17 cellular contexts compared by ENCODE assay signal in the genomic region with DNA sequence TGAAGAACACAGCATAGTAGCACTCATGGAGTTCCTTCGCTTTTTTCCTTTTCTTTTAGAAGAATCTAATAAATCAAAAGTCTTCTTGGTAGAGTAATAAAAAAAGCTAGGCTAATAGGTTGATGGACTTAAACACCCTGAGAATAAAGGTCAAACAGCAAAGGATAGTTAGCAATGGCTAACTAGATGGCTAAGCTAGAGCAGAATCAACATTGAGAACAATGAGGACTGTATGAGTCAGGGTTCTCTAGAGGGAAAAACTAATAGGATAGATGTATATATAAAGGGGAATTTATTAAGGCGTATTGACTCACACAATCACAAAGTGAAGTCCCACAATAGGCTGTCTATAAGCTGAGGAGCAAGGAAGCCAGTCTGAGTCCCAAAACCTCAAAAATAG.
"Had no signal": no experiment of that assay in that cellular context is flagged by ENCODE, and none has a peak within 500 bp of the region (broad histone marks: within the 10 kb centered on the region; RNA-seq: fewer than 3 reads in every experiment).

No MANE protein-coding gene starts in this region.

- H3K9me3 ChIP-seq: esophagus muscularis mucosa, neutrophil, tibial artery, upper lobe of left lung, uterus had no signal

- H3K27me3 ChIP-seq: esophagus muscularis mucosa, neutrophil, right atrium auricular region, tibial artery, upper lobe of left lung, uterus had no signal

- H3K36me3 ChIP-seq: esophagus muscularis mucosa, neutrophil, right atrium auricular region, tibial artery, upper lobe of left lung, uterus had no signal

- ATAC-seq: left colon; naive thymus-derived CD4-positive, alpha-beta T cell had no signal

- H3K27ac ChIP-seq: epithelial cell of prostate, esophagus muscularis mucosa, neutrophil, right atrium auricular region, tibial artery, upper lobe of left lung, uterus had no signal

- DNase-seq: cortex of kidney; effector memory CD4-positive, alpha-beta T cell; foreskin fibroblast; immature natural killer cell; left colon; naive thymus-derived CD4-positive, alpha-beta T cell; nephron progenitor cell; small intestine; stimulated activated CD4-positive, alpha-beta T cell treated with anti-CD3 and anti-CD28 coated beads, Interleukin-12 subunit alpha, Interleukin-12 subunit beta, amount 100 ng/mL, for 4 hours; stimulated activated CD4-positive, alpha-beta T cell treated with anti-CD3 and anti-CD28 coated beads, Interleukin-2, amount 100 ng/mL, for 48 hours; tibial artery; upper lobe of left lung; uterus had no signal

- H3K4me1 ChIP-seq: esophagus muscularis mucosa, right atrium auricular region, tibial artery, upper lobe of left lung, uterus had no signal

- H3K4me3 ChIP-seq: esophagus muscularis mucosa, right atrium auricular region, tibial artery, upper lobe of left lung, uterus had no signal
